Comparison of ENCODE assay signal across 19 cellular contexts in genomic region chr12:101563197-101563596, GRCh38. TPM values are rescaled to one million over a fixed set of nuclear protein-coding genes. Genes with fewer than 3 reads are reported as not detected.
DNase-seq lines count a peak whose midpoint lies in the region; ATAC-seq, FAIRE-seq and TF ChIP-seq lines count a peak whose summit lies in the region.
"Had no signal": no experiment of that assay in that cellular context is flagged by ENCODE, and none has a peak within 500 bp of the region (broad histone marks: within the 10 kb centered on the region; RNA-seq: fewer than 3 reads in every experiment).

No MANE protein-coding gene starts in this region.

- TF ChIP-seq CTCF in A549 (IDR thresholded peaks at IDR 0.05): no peak
- no peak for TF ChIP-seq CTCF in mammary epithelial cell (conservative IDR thresholded peaks at IDR 0.05 in 1 of 2, IDR thresholded peaks at IDR 0.05 in 1 of 2; ENCODE audit: extremely low read depth in 1 of 2, insufficient read depth in 1 of 2, low read depth in 1 of 2, low read length in 2 of 2)

- no peaks in the 10 kb centered on the region for H3K9me3 Mint-ChIP-seq in activated naive CD4-positive, alpha-beta T cell treated with anti-CD3 and anti-CD28 coated beads for 36 hours

- no peak for ATAC-seq in A549
- no peak for ATAC-seq in HG02981 (IDR thresholded peaks at IDR 0.05; ENCODE audit: unreplicated experiment)
- ATAC-seq: SK-N-SH treated with all-trans-retinoic acid at 6 μM for 48 hours had no signal

- H3K79me2 ChIP-seq in mammary epithelial cell (ENCODE audit: insufficient read depth, low read length): no peaks in the 10 kb centered on the region

- H3K9ac ChIP-seq in mammary epithelial cell (ENCODE audit: insufficient read depth, low read length): no peak overlapping the region

- DNase-seq in A549 (ENCODE audit: low read depth in 1 of 2, low spot score in 1 of 2) (no peak), LHCN-M2 (ENCODE audit: low read depth) (peak; percentile 31), mammary epithelial cell (peak; percentile 5), kidney tubule cell (ENCODE audit: low spot score) (peak; percentile 67), HTR-8/SVneo (ENCODE audit: insufficient read length, low spot score) (no peak), UCSD-AML1 (lab: John Stamatoyannopoulos, UW; ENCODE audit: unreplicated experiment) (no peak)
- no peak for DNase-seq in activated naive CD4-positive, alpha-beta T cell treated with anti-CD3 and anti-CD28 coated beads for 36 hours
- DNase-seq: C1 segment of cervical spinal cord, GOT3, NCI-H1048, NCI-H1436 treated with DMSO at 0.1 percent for 48 hours, NCI-H2081, NCI-H774, SHP77 had no signal

- H3K9me3 ChIP-seq in A549: no peaks in the 10 kb centered on the region
- no peaks in the 10 kb centered on the region for H3K9me3 ChIP-seq in mammary epithelial cell (replicated peaks; ENCODE audit: insufficient read depth, low read length)

- dilution Hi-C loops in mammary epithelial cell (cut with HindIII; ENCODE audit: low sequenced_read_pairs): no loop called here

- in situ Hi-C loops in mammary epithelial cell (cut with MboI; ENCODE audit: low sequenced_read_pairs in 2 of 2): no loop called here

- TF ChIP-seq EP300 in A549 (IDR thresholded peaks at IDR 0.05): no peak

- TF ChIP-seq POLR2A in A549 (IDR thresholded peaks at IDR 0.05; ENCODE audit: low read length): no peak

- WGBS in A549 (ENCODE audit: missing lambda C conversion rate): 61% methylated on average over 1 of the region's 1 CpG
- 88% methylated on average over 1 of the region's 1 CpG for WGBS in mammary epithelial cell (ENCODE audit: low coverage, missing lambda C conversion rate)

- H4K20me1 ChIP-seq in mammary epithelial cell (ENCODE audit: insufficient read depth, low read length): no peaks in the 10 kb centered on the region

- H3K27me3 ChIP-seq in mammary epithelial cell (ENCODE audit: insufficient read depth, low read length): no peaks in the 10 kb centered on the region

- H3K36me3 ChIP-seq in mammary epithelial cell (ENCODE audit: insufficient read depth, low read length): no peaks in the 10 kb centered on the region

- no peaks in the 10 kb centered on the region for H3K36me3 Mint-ChIP-seq in activated naive CD4-positive, alpha-beta T cell treated with anti-CD3 and anti-CD28 coated beads for 36 hours (ENCODE audit: low read depth)

- H3K4me3 ChIP-seq in A549: no peak overlapping the region
- H3K4me3 ChIP-seq in mammary epithelial cell (replicated peaks in 1 of 3; ENCODE audit: insufficient read depth in 1 of 3, low read depth in 2 of 3, low read length in 3 of 3): no peak overlapping the region

- peaks cover 8% of the 10 kb centered on the region for H3K27me3 Mint-ChIP-seq in activated naive CD4-positive, alpha-beta T cell treated with anti-CD3 and anti-CD28 coated beads for 36 hours (ENCODE audit: low read depth)

- H3K4me3 Mint-ChIP-seq in activated naive CD4-positive, alpha-beta T cell treated with anti-CD3 and anti-CD28 coated beads for 36 hours: no peak overlapping the region

- peaks cover 21% of the 10 kb centered on the region for H3K4me1 Mint-ChIP-seq in activated naive CD4-positive, alpha-beta T cell treated with anti-CD3 and anti-CD28 coated beads for 36 hours (ENCODE audit: low read depth)

- CTCF ChIA-PET in A549 (lab: Yijun Ruan, JAX) (interaction anchor here (1.6 kb wide), 1 partner anchor 10 kb away, joined by 3 read pairs; no protein-coding TSS in a partner anchor), mammary epithelial cell (lab: Charles Lee; ENCODE audit: low non-redundant PET) (no interaction called here)
- CTCF ChIA-PET in activated naive CD4-positive, alpha-beta T cell treated with anti-CD3 and anti-CD28 coated beads for 36 hours (lab: Charles Lee): no interaction called here

- no peaks in the 10 kb centered on the region for H3K4me1 ChIP-seq in A549
- no peaks in the 10 kb centered on the region for H3K4me1 ChIP-seq in mammary epithelial cell (ENCODE audit: insufficient read depth, low read length)

- BruUV-seq in mammary epithelial cell (replicated peaks; lab: Mats Ljungman, UMichigan): no TSS peak

- H3K27ac Mint-ChIP-seq in activated naive CD4-positive, alpha-beta T cell treated with anti-CD3 and anti-CD28 coated beads for 36 hours: no peak overlapping the region

- TF ChIP-seq RAD21 in A549 (conservative IDR thresholded peaks at IDR 0.05 in 1 of 2, IDR thresholded peaks at IDR 0.05 in 1 of 2): no peak

- no peak overlapping the region for H2AFZ ChIP-seq in mammary epithelial cell (ENCODE audit: low read depth, low read length)

- H3K4me2 ChIP-seq in A549 (no peak overlapping the region), mammary epithelial cell (ENCODE audit: insufficient read depth, low read depth, low read length) (no peak overlapping the region)

- H3K27ac ChIP-seq in A549 (no peak overlapping the region), mammary epithelial cell (ENCODE audit: insufficient read depth, low read depth, low read length) (no peak overlapping the region)

- POLR2A ChIA-PET in A549 (lab: Yijun Ruan, JAX): no interaction called here

- intact Hi-C loops in mammary epithelial cell (cut with micrococcal nuclease): no loop called here
- intact Hi-C loops in activated naive CD4-positive, alpha-beta T cell treated with anti-CD3 and anti-CD28 coated beads for 36 hours (cut with micrococcal nuclease): no loop called here

- FAIRE-seq in A549 (lab: Jason Lieb, UNC): peak; percentile 67
- FAIRE-seq in HTR-8/SVneo (lab: Jason Lieb, UNC): no peak
- FAIRE-seq: GM12892, RCC 7860 had no signal

TF ChIP-seq in A549, 52 proteins besides CTCF, POLR2A, EP300 and RAD21:
- TF ChIP-seq USF2 (IDR thresholded peaks at IDR 0.05) (no peak), E2F6 (IDR thresholded peaks at IDR 0.05; ENCODE audit: borderline replicate concordance, low read depth) (no peak)

RNA-seq across cellular contexts. Expression of gene MYBPC1, which starts 31.6 kb away (rescaled TPM):
- polyA plus RNA-seq in A549 (2011; rRNA removed): not detected in 2 replicates
- not detected in 2 replicates for polyA plus RNA-seq in A549 (2012; cell fraction: cytosol; rRNA removed)
- polyA plus RNA-seq in A549 (2012; cell fraction: nucleus; rRNA removed): not detected in 2 replicates
- not detected in 3 replicates for polyA plus RNA-seq in A549 (2017; fragmentation: RNase III; extraction: RNeasy Plus Mini Kit Qiagen cat#74134 plus additional on column Dnase treatment)
- not detected in 2 replicates for polyA minus RNA-seq in A549 (2011; rRNA and poly(A)+ RNA removed)
- not detected in 2 replicates for total RNA-seq in LHCN-M2 (2014; rRNA removed)
- not detected for polyA plus RNA-seq in LHCN-M2 (2012)
- total RNA-seq in mammary epithelial cell: not detected
- not detected for polyA plus RNA-seq in mammary epithelial cell
- not detected for polyA minus RNA-seq in mammary epithelial cell
- total RNA-seq in activated naive CD4-positive, alpha-beta T cell treated with anti-CD3 and anti-CD28 coated beads for 36 hours: not detected
- total RNA-seq: A172 had no signal

Comparison
In these comparisons a context has a peak if more than half of its experiments do, and no peak if none do; other contexts are left out.
1. DNase-seq: peak in LHCN-M2 (single experiment), mammary epithelial cell (single experiment) and kidney tubule cell (single experiment); none in A549 (0 of 2), HTR-8/SVneo (single experiment), UCSD-AML1 (single experiment) and activated naive CD4-positive, alpha-beta T cell treated with anti-CD3 and anti-CD28 coated beads for 36 hours (single experiment).